8 cellular contexts compared by ENCODE assay signal in genomic region chr13:42405665-42406390, GRCh38.
A peak's percentile ranks its signal among the peaks of the same experiment; 100 is the strongest.
DNase-seq lines count a peak whose midpoint lies in the region; ATAC-seq and TF ChIP-seq lines count a peak whose summit lies in the region.

No MANE protein-coding gene starts in this region.

- H3K4me2 ChIP-seq in SK-N-SH = no peak overlapping the region

- no peaks in the 10 kb centered on the region for H3F3A ChIP-seq in SK-N-SH (replicated peaks; ENCODE audit: insufficient read depth)

- H3K4me1 ChIP-seq in esophagus squamous epithelium = peaks cover 0 to 6% (median 6%) of the 10 kb centered on the region in 3 donors
- H3K4me1 ChIP-seq in SK-N-SH (ENCODE audit: control insufficient read depth in 1 of 2, insufficient read depth in 2 of 2, low read depth in 1 of 2, low read length in 1 of 2) = no peaks in the 10 kb centered on the region

- peak; percentile 24 for DNase-seq in Caki2 (ENCODE audit: low read depth)
- DNase-seq in HPDE6-E6E7 (ENCODE audit: extremely low spot score) = peak; percentile 3
- DNase-seq in brain microvascular endothelial cell = peak; percentile 81
- DNase-seq in stimulated activated naive CD8-positive, alpha-beta T cell treated with anti-CD3 and anti-CD28 coated beads, Interleukin-15, Interleukin-2, amounts not matched to agents 100 U/mL and 50 U/mL, for 24 hours = peak; percentile 75
- no peak for DNase-seq in NCI-H2227 treated with DMSO at 0.1 percent for 48 hours (lab: John Stamatoyannopoulos, UW)
- DNase-seq in esophagus squamous epithelium (lab: John Stamatoyannopoulos, UW) = no peak
- no peak for DNase-seq in SK-N-SH

- intact Hi-C loops in esophagus squamous epithelium (cut with DNase I) = no loop called here

- no peaks in the 10 kb centered on the region for H3K79me2 ChIP-seq in SK-N-SH (ENCODE audit: insufficient read depth)

- no peak for TF ChIP-seq RAD21 in SK-N-SH (IDR thresholded peaks at IDR 0.05; ENCODE audit: low read length)

- CTCF ChIA-PET in SK-N-SH (lab: Yijun Ruan, JAX) = no interaction called here

- H3K27me3 ChIP-seq in brain microvascular endothelial cell (replicated peaks) (no peaks in the 10 kb centered on the region), esophagus squamous epithelium (no peaks in the 10 kb centered on the region), SK-N-SH (ENCODE audit: insufficient read depth) (no peaks in the 10 kb centered on the region; the same call in 1 of the 2 replicates)

- no peak for TF ChIP-seq POLR2A in esophagus squamous epithelium (IDR thresholded peaks at IDR 0.05)

- POLR2A ChIA-PET in SK-N-SH (lab: Yijun Ruan, JAX) = no interaction called here

- H4K20me1 ChIP-seq in SK-N-SH (ENCODE audit: insufficient read depth) = no peaks in the 10 kb centered on the region

- H3K9ac ChIP-seq in SK-N-SH = no peak overlapping the region

- no peaks in the 10 kb centered on the region for H3K9me3 ChIP-seq in esophagus squamous epithelium
- H3K9me3 ChIP-seq in SK-N-SH = no peaks in the 10 kb centered on the region

- no peak overlapping the region for H3K4me3 ChIP-seq in brain microvascular endothelial cell (ENCODE audit: low read depth, low read length)
- no peak overlapping the region for H3K4me3 ChIP-seq in esophagus squamous epithelium
- no peak overlapping the region for H3K4me3 ChIP-seq in SK-N-SH (ENCODE audit: low read depth in 2 of 2, low read length in 1 of 2)

- no peak overlapping the region for H2AFZ ChIP-seq in SK-N-SH (ENCODE audit: low read depth)

- in situ Hi-C loops in Caki2 (cut with HindIII; ENCODE audit: low pct_unique_long_range_greater_than_20kb, low sequenced_read_pairs) = no loop called here
- in situ Hi-C loops in brain microvascular endothelial cell (cut with HindIII; ENCODE audit: low pct_ligation_motif_present, low sequenced_read_pairs) = no loop called here

- H3K9me2 ChIP-seq in SK-N-SH = no peaks in the 10 kb centered on the region

- WGBS in esophagus squamous epithelium, 2 donors = 23 to 28% methylated on average over 9 of the region's 9 CpGs
- 47% methylated on average over 9 of the region's 9 CpGs for WGBS in SK-N-SH (ENCODE audit: low lambda C conversion rate)

- TF ChIP-seq CTCF in brain microvascular endothelial cell (IDR thresholded peaks at IDR 0.05; ENCODE audit: low read depth, low read length, missing control alignments) (no peak), esophagus squamous epithelium (IDR thresholded peaks at IDR 0.05) (no peak), SK-N-SH (IDR thresholded peaks at IDR 0.05) (no peak)

- peak overlapping the region; percentile 19 for H3K27ac ChIP-seq in brain microvascular endothelial cell
- no peak overlapping the region for H3K27ac ChIP-seq in esophagus squamous epithelium
- no peak overlapping the region for H3K27ac ChIP-seq in SK-N-SH (ENCODE audit: low read depth in 2 of 2, low read length in 1 of 2)

- no peak for TF ChIP-seq EP300 in SK-N-SH (IDR thresholded peaks at IDR 0.05; ENCODE audit: borderline replicate concordance in 1 of 2, low read depth in 1 of 2, low read length in 1 of 2)

- peak; percentile 78 for ATAC-seq in GM21447 (IDR thresholded peaks at IDR 0.05; ENCODE audit: unreplicated experiment)
- ATAC-seq in stimulated activated naive CD8-positive, alpha-beta T cell treated with anti-CD3 and anti-CD28 coated beads, Interleukin-15, Interleukin-2, amounts not matched to agents 100 U/mL and 50 U/mL, for 24 hours = peak; percentile 85

- no peaks in the 10 kb centered on the region for H3K36me3 ChIP-seq in brain microvascular endothelial cell (replicated peaks)
- no peaks in the 10 kb centered on the region for H3K36me3 ChIP-seq in esophagus squamous epithelium
- H3K36me3 ChIP-seq in SK-N-SH (replicated peaks in 1 of 2; ENCODE audit: control insufficient read depth in 1 of 2, insufficient read depth in 2 of 2, low read length in 1 of 2) = no peaks in the 10 kb centered on the region

TF ChIP-seq in SK-N-SH, 30 proteins besides CTCF, POLR2A, EP300 and RAD21:
- TF ChIP-seq RCOR1 (IDR thresholded peaks at IDR 0.05; ENCODE audit: low read length) (no peak), YY1 (IDR thresholded peaks at IDR 0.05; ENCODE audit: low read depth) (no peak), ELF1 (IDR thresholded peaks at IDR 0.05) (no peak), NRF1 (IDR thresholded peaks at IDR 0.05; ENCODE audit: low read depth, low read length) (no peak), TEAD4 (IDR thresholded peaks at IDR 0.05; ENCODE audit: borderline replicate concordance, insufficient read depth) (no peak), ZBTB33 (IDR thresholded peaks at IDR 0.05; ENCODE audit: borderline replicate concordance, low read depth) (no peak), REST (IDR thresholded peaks at IDR 0.05; ENCODE audit: low read depth, low read length) (no peak), SMC3 (IDR thresholded peaks at IDR 0.05; ENCODE audit: low read depth, low read length) (no peak)

Comparison
In these comparisons a context has a peak if more than half of its experiments do, and no peak if none do; other contexts are left out.
1. DNase-seq: peak in Caki2 (single experiment), HPDE6-E6E7 (single experiment), brain microvascular endothelial cell (single experiment) and stimulated activated naive CD8-positive, alpha-beta T cell treated with anti-CD3 and anti-CD28 coated beads, Interleukin-15, Interleukin-2, amounts not matched to agents 100 U/mL and 50 U/mL, for 24 hours (single experiment); none in NCI-H2227 treated with DMSO at 0.1 percent for 48 hours (single experiment), esophagus squamous epithelium (single experiment) and SK-N-SH (single experiment).